9 cellular contexts compared by ENCODE assay signal in genomic region chr2:129936334-129936934, GRCh38. TPM values are rescaled to one million over a fixed set of nuclear protein-coding genes. Genes with fewer than 3 reads are reported as not detected.
A peak's percentile ranks its signal among the peaks of the same experiment; 100 is the strongest.
DNase-seq lines count a peak whose midpoint lies in the region; ATAC-seq and TF ChIP-seq lines count a peak whose summit lies in the region.
"Had no signal": no experiment of that assay in that cellular context is flagged by ENCODE, and none has a peak within 500 bp of the region (broad histone marks: within the 10 kb centered on the region; RNA-seq: fewer than 3 reads in every experiment).

No MANE protein-coding gene starts in this region.

- H3K27me3 ChIP-seq in left lung = peaks cover 0 to 52% of the 10 kb centered on the region in 2 donors

- DNase-seq in NCI-H2107 (lab: John Stamatoyannopoulos, UW) (peak; percentile 6), chondrocyte (ENCODE audit: low spot score) (no peak), ureter (ENCODE audit: low spot score) (no peak), AG20443 (ENCODE audit: low spot score) (no peak), left lung (no peak)

- H3K9me3 Mint-ChIP-seq in chondrocyte (ENCODE audit: low read depth) = no peaks in the 10 kb centered on the region
- H3K9me3 Mint-ChIP-seq: activated naive CD4-positive, alpha-beta T cell treated with anti-CD3 and anti-CD28 coated beads, Interleukin-2, amount 50 U/mL, for 24 hours had no signal

- intact Hi-C loops in left lung (cut with DNase I) = no loop called here

- H3K27ac ChIP-seq in C4-2B (no peak overlapping the region), left lung (no peak overlapping the region)

- peaks cover 10% of the 10 kb centered on the region for H3K27me3 Mint-ChIP-seq in chondrocyte (ENCODE audit: low read depth)

- H3K4me1 ChIP-seq in left lung = no peaks in the 10 kb centered on the region

- H3K27ac Mint-ChIP-seq in chondrocyte (ENCODE audit: unreplicated experiment) = no peak overlapping the region
- H3K27ac Mint-ChIP-seq: activated naive CD4-positive, alpha-beta T cell treated with anti-CD3 and anti-CD28 coated beads, Interleukin-2, amount 50 U/mL, for 24 hours had no signal

- H3K36me3 ChIP-seq in left lung = no peaks in the 10 kb centered on the region

- no peak overlapping the region for H3K4me3 Mint-ChIP-seq in chondrocyte (ENCODE audit: unreplicated experiment)
- H3K4me3 Mint-ChIP-seq: activated naive CD4-positive, alpha-beta T cell treated with anti-CD3 and anti-CD28 coated beads, Interleukin-2, amount 50 U/mL, for 24 hours had no signal

- H3K4me1 Mint-ChIP-seq in chondrocyte (ENCODE audit: low read depth) = peaks cover 25% of the 10 kb centered on the region
- H3K4me1 Mint-ChIP-seq: activated naive CD4-positive, alpha-beta T cell treated with anti-CD3 and anti-CD28 coated beads, Interleukin-2, amount 50 U/mL, for 24 hours had no signal

- no peaks in the 10 kb centered on the region for H3K9me3 ChIP-seq in left lung

- ATAC-seq in GM18909 (IDR thresholded peaks at IDR 0.05; ENCODE audit: poor library complexity, unreplicated experiment) = peak; percentile 78
- no peak for ATAC-seq in HG02885 (IDR thresholded peaks at IDR 0.05; ENCODE audit: poor library complexity, unreplicated experiment)
- ATAC-seq in left lung = no peak

- TF ChIP-seq CTCF in C4-2B (conservative IDR thresholded peaks at IDR 0.05) (peak; percentile 54), chondrocyte (IDR thresholded peaks at IDR 0.05) (peak; percentile 83), left lung (IDR thresholded peaks at IDR 0.05) (no peak)

- no peak overlapping the region for H3K4me3 ChIP-seq in left lung

- no peaks in the 10 kb centered on the region for H3K36me3 Mint-ChIP-seq in chondrocyte (ENCODE audit: low read depth)
- H3K36me3 Mint-ChIP-seq: activated naive CD4-positive, alpha-beta T cell treated with anti-CD3 and anti-CD28 coated beads, Interleukin-2, amount 50 U/mL, for 24 hours had no signal

RNA-seq across cellular contexts. Expression of gene RAB6C, which starts 43.0 kb away (rescaled TPM):
- total RNA-seq in chondrocyte (0.24 to 0.37 TPM (median 0.31 TPM) in 3 replicates), ureter (0.34 TPM), left lung (not detected)

Comparison
In these comparisons a context has a peak if more than half of its experiments do, and no peak if none do; other contexts are left out.
1. CTCF ChIP-seq: peak in C4-2B (single experiment) and chondrocyte (single experiment); none in left lung (0 of 2).